Comparison of ENCODE assay signal across 8 cellular contexts in the genomic region with DNA sequence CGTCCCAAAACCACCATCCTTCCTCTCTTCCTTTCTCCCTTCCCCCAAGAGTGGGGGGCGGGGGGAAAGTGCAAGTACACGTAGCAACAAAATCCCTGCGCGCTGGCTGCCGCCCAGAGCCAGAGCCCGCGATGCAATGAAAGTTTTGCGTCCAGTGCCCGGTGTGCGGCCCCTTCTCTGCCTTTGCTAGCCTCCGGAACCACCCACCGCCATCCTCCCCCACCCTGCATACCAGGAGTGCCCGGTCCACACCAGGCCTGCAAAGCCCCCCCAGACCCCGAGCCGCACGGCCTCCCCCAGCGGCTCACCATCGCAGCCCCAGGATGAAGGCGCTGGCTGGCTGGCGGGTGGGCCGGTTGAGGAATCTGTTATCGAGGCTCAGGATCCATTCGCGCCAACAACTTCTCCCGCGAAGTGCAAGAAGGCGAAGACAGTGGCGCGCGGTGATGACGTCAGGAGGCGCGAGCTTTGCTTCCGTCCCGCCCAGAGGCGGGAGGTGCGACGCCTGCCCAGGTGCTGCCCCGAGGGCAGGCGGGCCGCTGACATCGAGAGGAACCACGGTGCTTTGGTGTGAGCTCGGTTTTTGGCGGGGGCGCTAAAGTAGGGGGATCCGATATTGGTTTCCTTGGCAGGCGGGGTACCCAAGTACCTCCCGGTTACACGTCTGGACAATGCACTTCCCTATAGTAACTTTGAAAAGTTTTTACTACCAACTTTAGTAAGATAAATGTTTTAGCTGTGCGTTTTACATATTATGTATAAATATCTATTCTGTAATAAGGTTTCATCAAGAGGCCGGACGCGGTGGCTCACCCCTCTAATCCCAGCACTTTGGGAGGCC. TPM values are rescaled to one million over a fixed set of nuclear protein-coding genes. Genes with fewer than 3 reads are reported as not detected.
DNase-seq lines count a peak whose midpoint lies in the region; ATAC-seq and TF ChIP-seq lines count a peak whose summit lies in the region.

Gene RFC1, minus strand, starts transcription at position 432 of the 841 bp plus-strand sequence. Its CDS starts 121 bp downstream, at position 311.

- BruUV-seq in A673 (replicated peaks; lab: Mats Ljungman, UMichigan): no TSS peak

- CTCF ChIA-PET in A673 (lab: Charles Lee): no interaction called here

- peak within 1 kb of the TSS; percentile 90 for H3K27ac ChIP-seq in A673 (ENCODE audit: low read depth, low read length, poor library complexity, severe bottlenecking)

- POLR2A ChIA-PET in A673 (lab: Charles Lee; ENCODE audit: low non-redundant PET): no interaction called here

- ATAC-seq in GM18870 (IDR thresholded peaks at IDR 0.05; ENCODE audit: unreplicated experiment) (peak; percentile 49), HG03175 (IDR thresholded peaks at IDR 0.05; ENCODE audit: unreplicated experiment) (peak; percentile 86)

- H3K36me3 ChIP-seq in A673 (ENCODE audit: insufficient read depth, low read length, poor library complexity, severe bottlenecking) (no peaks in the 10 kb centered on the region), kidney epithelial cell (ENCODE audit: control insufficient read depth, insufficient read depth, low read length) (no peaks in the 10 kb centered on the region)

- H3K4me1 ChIP-seq in A673 (ENCODE audit: insufficient read depth, low read length, poor library complexity, severe bottlenecking): peaks cover 5% of the 10 kb centered on the region

- intact Hi-C loops in A673 (cut with micrococcal nuclease; ENCODE audit: unreplicated experiment): no loop called here

- no peaks in the 10 kb centered on the region for H3K9me3 ChIP-seq in A673 (ENCODE audit: low read depth, low read length, poor library complexity, severe bottlenecking)

- peak; percentile 94 for DNase-seq in A673 (ENCODE audit: low spot score)
- DNase-seq in NCI-H510A (lab: John Stamatoyannopoulos, UW): peak; percentile 75
- DNase-seq in activated CD4-positive, alpha-beta T cell treated with anti-CD3 and anti-CD28 coated beads for 1 hour: peak; percentile 93
- peak; percentile 76 for DNase-seq in cerebellum (ENCODE audit: low spot score)
- DNase-seq in kidney epithelial cell (ENCODE audit: low read depth): peak; percentile 60
- peak; percentile 97 for DNase-seq in stimulated activated CD4-positive, alpha-beta T cell treated with anti-CD3 and anti-CD28 coated beads, Interleukin-15, amount 100 ng/mL, for 24 hours

- H3K27me3 ChIP-seq in A673 (replicated peaks; ENCODE audit: insufficient read depth, low read depth, low read length, poor library complexity) (no peaks in the 10 kb centered on the region), kidney epithelial cell (ENCODE audit: control insufficient read depth, insufficient read depth, low read length) (no peaks in the 10 kb centered on the region)

- no peak for TF ChIP-seq CTCF in A673 (conservative IDR thresholded peaks at IDR 0.05; ENCODE audit: low read depth, low read length)
- TF ChIP-seq CTCF in kidney epithelial cell (IDR thresholded peaks at IDR 0.05; ENCODE audit: insufficient read depth, low read length, poor library complexity, severe bottlenecking): no peak

- H3K4me3 ChIP-seq in A673 (ENCODE audit: low read depth, low read length, poor library complexity, severe bottlenecking) (peak within 1 kb of the TSS; percentile 72), kidney epithelial cell (ENCODE audit: low read depth, low read length) (peak within 1 kb of the TSS; percentile 91)

RNA-seq across cellular contexts. Expression of gene RFC1, which starts in this region (rescaled TPM):
- 71.8 and 76.0 TPM in 2 replicates for total RNA-seq in A673 (2021)
- 45.5 TPM for total RNA-seq in cerebellum
- 32.6 and 42.1 TPM in 2 replicates for total RNA-seq in kidney epithelial cell

Comparison
In these comparisons a context has a peak if more than half of its experiments do, and no peak if none do; other contexts are left out.
1. Peak in every context shown above with its lines: DNase-seq, ATAC-seq, H3K4me3 ChIP-seq and H3K27ac ChIP-seq.